Comparison of ENCODE assay signal across 19 cellular contexts in the genomic region with DNA sequence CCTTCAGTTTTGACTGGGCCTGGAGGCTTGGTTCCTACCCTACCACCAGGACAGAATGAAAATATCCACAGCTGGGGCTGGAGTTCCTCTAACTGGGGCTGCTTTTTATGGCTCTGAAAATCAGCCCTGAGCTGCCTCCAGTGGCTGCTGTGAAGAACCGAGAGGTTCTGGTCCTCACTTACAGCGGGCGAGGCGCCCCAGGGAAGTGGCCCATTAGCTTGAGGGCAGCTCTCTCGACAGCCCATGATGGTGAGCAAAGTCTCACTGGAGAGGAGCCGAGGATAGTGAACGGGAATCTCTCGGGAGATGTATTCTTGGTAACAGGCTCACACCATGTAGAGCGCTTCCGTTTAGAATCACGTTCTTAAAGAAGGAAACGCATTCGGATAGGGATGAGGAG.
"Had no signal": no experiment of that assay in that cellular context is flagged by ENCODE, and none has a peak within 500 bp of the region (broad histone marks: within the 10 kb centered on the region; RNA-seq: fewer than 3 reads in every experiment).

No MANE protein-coding gene starts in this region.

- H3K27ac ChIP-seq: colonic mucosa, esophagus squamous epithelium, prostate gland, testis had no signal

- H3K27me3 Mint-ChIP-seq: activated CD8-positive, alpha-beta memory T cell treated with anti-CD3 and anti-CD28 coated beads, Interleukin-2, amount 10 ng/mL, durations not matched to agents 7 days and 5 days; stimulated activated naive CD8-positive, alpha-beta T cell treated with anti-CD3 and anti-CD28 coated beads, Interleukin-15, Interleukin-2, amounts not matched to agents 100 ng/mL and 50 ng/mL, for 24 hours had no signal

- H3K9me3 Mint-ChIP-seq: activated T-cell treated with anti-CD3 and anti-CD28 coated beads, Interleukin-2, amount 50 U/mL, for 4 hours; immature natural killer cell; naive thymus-derived CD8-positive, alpha-beta T cell; stimulated activated naive CD8-positive, alpha-beta T cell treated with anti-CD3 and anti-CD28 coated beads, Interleukin-15, Interleukin-2, amounts not matched to agents 100 ng/mL and 50 ng/mL, for 24 hours had no signal

- H3K4me1 ChIP-seq: colonic mucosa, esophagus squamous epithelium, prostate gland had no signal

- H3K4me1 Mint-ChIP-seq: activated CD8-positive, alpha-beta memory T cell treated with anti-CD3 and anti-CD28 coated beads, Interleukin-2, amount 10 ng/mL, durations not matched to agents 7 days and 5 days; naive thymus-derived CD8-positive, alpha-beta T cell had no signal

- H3K9me3 ChIP-seq: colonic mucosa, esophagus squamous epithelium, mucosa of descending colon, prostate gland, testis had no signal

- ATAC-seq: activated CD8-positive, alpha-beta memory T cell treated with anti-CD3 and anti-CD28 coated beads, Interleukin-2, amount 10 ng/mL, durations not matched to agents 7 days and 5 days; activated T-cell treated with anti-CD3 and anti-CD28 coated beads, Interleukin-2, amount 50 U/mL, for 4 hours; left colon; mucosa of descending colon; naive thymus-derived CD8-positive, alpha-beta T cell had no signal

- H3K27me3 ChIP-seq: colonic mucosa, esophagus squamous epithelium, testis had no signal

- H3K27ac Mint-ChIP-seq: activated CD8-positive, alpha-beta memory T cell treated with anti-CD3 and anti-CD28 coated beads, Interleukin-2, amount 10 ng/mL, durations not matched to agents 7 days and 5 days; activated naive CD8-positive, alpha-beta T cell; naive thymus-derived CD8-positive, alpha-beta T cell; stimulated activated naive CD8-positive, alpha-beta T cell treated with anti-CD3 and anti-CD28 coated beads, Interleukin-15, Interleukin-2, amounts not matched to agents 100 ng/mL and 50 ng/mL, for 24 hours had no signal

- H3K4me3 ChIP-seq: colonic mucosa, esophagus squamous epithelium, mucosa of descending colon, prostate gland, testis had no signal

- H3K4me3 Mint-ChIP-seq: activated CD8-positive, alpha-beta memory T cell treated with anti-CD3 and anti-CD28 coated beads, Interleukin-2, amount 10 ng/mL, durations not matched to agents 7 days and 5 days; activated naive CD8-positive, alpha-beta T cell; activated T-cell treated with anti-CD3 and anti-CD28 coated beads, Interleukin-2, amount 50 U/mL, for 4 hours; immature natural killer cell; naive thymus-derived CD8-positive, alpha-beta T cell; stimulated activated naive CD8-positive, alpha-beta T cell treated with anti-CD3 and anti-CD28 coated beads, Interleukin-15, Interleukin-2, amounts not matched to agents 100 ng/mL and 50 ng/mL, for 24 hours had no signal

- H3K36me3 ChIP-seq: colonic mucosa, esophagus squamous epithelium, prostate gland had no signal

- DNase-seq: activated CD4-positive, alpha-beta T cell treated with anti-CD3 and anti-CD28 coated beads for 1 hour; activated CD4-positive, alpha-beta T cell treated with anti-CD3 and anti-CD28 coated beads, Interleukin-2, amount 50 U/mL, for 48 hours; activated CD8-positive, alpha-beta memory T cell treated with anti-CD3 and anti-CD28 coated beads, Interleukin-2, amount 10 ng/mL, durations not matched to agents 7 days and 5 days; activated effector memory CD4-positive, alpha-beta T cell treated with anti-CD3 and anti-CD28 coated beads, Interleukin-2, amount 50 U/mL, for 16 hours; activated T-cell treated with anti-CD3 and anti-CD28 coated beads, Interleukin-2, amount 50 U/mL, for 4 hours; colonic mucosa; esophagus squamous epithelium; immature natural killer cell; left colon; mammary epithelial cell; mucosa of descending colon; naive thymus-derived CD8-positive, alpha-beta T cell; stimulated activated CD4-positive, alpha-beta T cell treated with anti-CD3 and anti-CD28 coated beads, Interleukin-4, amount 100 ng/mL, for 1 hour; stimulated activated CD8-positive, alpha-beta memory T cell treated with anti-CD3 and anti-CD28 coated beads, Interleukin-4, amount 100 ng/mL, for 48 hours; SW 1271; testis had no signal

- H3K36me3 Mint-ChIP-seq: activated CD8-positive, alpha-beta memory T cell treated with anti-CD3 and anti-CD28 coated beads, Interleukin-2, amount 10 ng/mL, durations not matched to agents 7 days and 5 days; activated naive CD8-positive, alpha-beta T cell; immature natural killer cell; naive thymus-derived CD8-positive, alpha-beta T cell had no signal
